Comparison of ENCODE assay signal across 24 cellular contexts in genomic region chr13:84972907-84973306, GRCh38.
"Had no signal": no experiment of that assay in that cellular context is flagged by ENCODE, and none has a peak within 500 bp of the region (broad histone marks: within the 10 kb centered on the region; RNA-seq: fewer than 3 reads in every experiment).

No MANE protein-coding gene starts in this region.

- H3K27ac ChIP-seq: KMS-11, SJCRH30 had no signal

- H3K4me2 ChIP-seq: KMS-11 had no signal

- ATAC-seq: K562, Panc1, PC-3, Right ventricle myocardium inferior, SK-N-SH treated with all-trans-retinoic acid at 6 μM for 48 hours had no signal

- H3K36me3 ChIP-seq: SJCRH30 had no signal

- FAIRE-seq: K562 had no signal

- H3K27me3 Mint-ChIP-seq: IgD-negative memory B cell had no signal

- H3K36me3 Mint-ChIP-seq: IgD-negative memory B cell had no signal

- DNase-seq: Kasumi-1, MV-4-11, NCI-H1048, NCI-H1105, NCI-H1417, NCI-H1436 treated with DMSO at 0.1 percent for 48 hours, NCI-H1694, NCI-H187 treated with DMSO at 0.1 percent for 48 hours, NCI-H2029 treated with DMSO at 0.1 percent for 48 hours, NCI-H2171 treated with DMSO at 0.1 percent for 48 hours, NCI-H345, NCI-H446 treated with DMSO at 0.1 percent for 48 hours, NCI-H510A treated with DMSO at 0.1 percent for 48 hours, NCI-H526, NCI-H82, PC-3, SHP77 treated with DMSO at 0.1 percent for 48 hours, SJCRH30 had no signal

- H3K4me1 ChIP-seq: SJCRH30 had no signal

- H3K9ac ChIP-seq: KMS-11 had no signal

- H3K4me3 ChIP-seq: K562, SJCRH30 had no signal

- H3K9me3 ChIP-seq: SJCRH30 had no signal

- H3K27ac Mint-ChIP-seq: IgD-negative memory B cell had no signal

- H3K4me1 Mint-ChIP-seq: IgD-negative memory B cell had no signal

- H3K27me3 ChIP-seq: SJCRH30 had no signal
